19 cellular contexts compared by ENCODE assay signal in genomic region chr17:83175551-83176271, GRCh38.
DNase-seq lines count a peak whose midpoint lies in the region; ATAC-seq, FAIRE-seq and TF ChIP-seq lines count a peak whose summit lies in the region.
"Had no signal": no experiment of that assay in that cellular context is flagged by ENCODE, and none has a peak within 500 bp of the region (broad histone marks: within the 10 kb centered on the region; RNA-seq: fewer than 3 reads in every experiment).

No MANE protein-coding gene starts in this region.

- POLR2A ChIA-PET in CD4-positive, alpha-beta T cell (lab: Charles Lee), result no interaction called here

- peak; percentile 70 for FAIRE-seq in GM12891 (lab: Jason Lieb, UNC)

- H3K27me3 Mint-ChIP-seq in osteocyte (ENCODE audit: unreplicated experiment), result no peaks in the 10 kb centered on the region
- H3K27me3 Mint-ChIP-seq in CD4-positive, alpha-beta T cell, result peaks cover 4% of the 10 kb centered on the region
- H3K27me3 Mint-ChIP-seq: T-cell had no signal

- no peak overlapping the region for H3K27ac ChIP-seq in CD4-positive, alpha-beta T cell (ENCODE audit: low read depth, low read length)
- H3K27ac ChIP-seq: prostate gland had no signal

- peaks cover 10% of the 10 kb centered on the region for H3K36me3 Mint-ChIP-seq in osteocyte (ENCODE audit: unreplicated experiment)
- H3K36me3 Mint-ChIP-seq in CD4-positive, alpha-beta T cell (ENCODE audit: low read depth), result no peaks in the 10 kb centered on the region
- H3K36me3 Mint-ChIP-seq: naive thymus-derived CD8-positive, alpha-beta T cell; T-cell had no signal

- H3K4me1 Mint-ChIP-seq in osteocyte (ENCODE audit: unreplicated experiment), result peaks cover 41% of the 10 kb centered on the region
- no peaks in the 10 kb centered on the region for H3K4me1 Mint-ChIP-seq in CD4-positive, alpha-beta T cell (ENCODE audit: low read depth)
- H3K4me1 Mint-ChIP-seq: naive thymus-derived CD8-positive, alpha-beta T cell had no signal

- no peak for TF ChIP-seq POLR2A in GM12891 (IDR thresholded peaks at IDR 0.05; ENCODE audit: low read depth, low read length)

- no peak for TF ChIP-seq CTCF in osteocyte (IDR thresholded peaks at IDR 0.05)
- no peak for TF ChIP-seq CTCF in CD4-positive, alpha-beta T cell (IDR thresholded peaks at IDR 0.05)

- ATAC-seq in activated CD4-positive, CD25-positive, alpha-beta regulatory T cell treated with anti-CD3 and anti-CD28 coated beads, Interleukin-2, amount 50 U/mL, for 24 hours, result no peak
- ATAC-seq in CD4-positive, alpha-beta T cell (ENCODE audit: poor library complexity), result no peak
- ATAC-seq: GM23338; naive thymus-derived CD8-positive, alpha-beta T cell; T-cell had no signal

- peak; percentile 13 for DNase-seq in activated CD4-positive, CD25-positive, alpha-beta regulatory T cell treated with anti-CD3 and anti-CD28 coated beads, Interleukin-2, amount 50 U/mL, for 72 hours
- DNase-seq in GM12891 (ENCODE audit: insufficient read length, low spot score) (no peak), ecto neural progenitor cell (ENCODE audit: low spot score) (peak; percentile 43), osteocyte (ENCODE audit: extremely low spot score, unreplicated experiment) (peak; percentile 75), RPMI8226 (no peak), SHP77 treated with DMSO at 0.1 percent for 48 hours (lab: John Stamatoyannopoulos, UW) (no peak)
- DNase-seq in CD4-positive, alpha-beta T cell, result no peak
- DNase-seq: activated gamma-delta T cell; amniotic stem cell; C1 segment of cervical spinal cord; caudate nucleus; effector CD8-positive, alpha-beta T cell; mammary epithelial cell; NCI-H1417 treated with DMSO at 0.1 percent for 48 hours had no signal

- no peaks in the 10 kb centered on the region for H3K9me3 Mint-ChIP-seq in osteocyte (ENCODE audit: unreplicated experiment)
- no peaks in the 10 kb centered on the region for H3K9me3 Mint-ChIP-seq in CD4-positive, alpha-beta T cell
- H3K9me3 Mint-ChIP-seq: GM23338; naive thymus-derived CD8-positive, alpha-beta T cell; T-cell had no signal

- H3K27me3 ChIP-seq in CD4-positive, alpha-beta T cell (ENCODE audit: control insufficient read depth, insufficient read depth, low read length), result peaks cover 3% of the 10 kb centered on the region

- CTCF ChIA-PET in CD4-positive, alpha-beta T cell (lab: Charles Lee), result no interaction called here

- H3K4me3 Mint-ChIP-seq in osteocyte (ENCODE audit: unreplicated experiment), result no peak overlapping the region
- no peak overlapping the region for H3K4me3 Mint-ChIP-seq in CD4-positive, alpha-beta T cell
- H3K4me3 Mint-ChIP-seq: GM23338; naive thymus-derived CD8-positive, alpha-beta T cell; T-cell had no signal

- peak overlapping the region; percentile 16 for H3K27ac Mint-ChIP-seq in osteocyte (ENCODE audit: unreplicated experiment)
- H3K27ac Mint-ChIP-seq in CD4-positive, alpha-beta T cell, result no peak overlapping the region
- H3K27ac Mint-ChIP-seq: GM23338, T-cell had no signal

- intact Hi-C loops in CD4-positive, alpha-beta T cell (cut with DNase I, micrococcal nuclease), result no loop called here

- H3K9me3 ChIP-seq in CD4-positive, alpha-beta T cell (ENCODE audit: control insufficient read depth, low read length), result no peaks in the 10 kb centered on the region
- H3K9me3 ChIP-seq: prostate gland had no signal

TF ChIP-seq in GM12891, 5 proteins besides CTCF, POLR2A, EP300 and RAD21:
- TF ChIP-seq TAF1 (IDR thresholded peaks at IDR 0.05; ENCODE audit: low read depth, low read length), result no peak
- TF ChIP-seq POLR2AphosphoS5 (IDR thresholded peaks at IDR 0.05; ENCODE audit: low read depth, low read length), result no peak
- TF ChIP-seq POU2F2 (IDR thresholded peaks at IDR 0.05; ENCODE audit: low read depth, low read length), result no peak
- TF ChIP-seq SPI1 (IDR thresholded peaks at IDR 0.05; ENCODE audit: low read depth, low read length), result no peak
- TF ChIP-seq PAX5 (IDR thresholded peaks at IDR 0.05; ENCODE audit: insufficient read depth, low read length, severe bottlenecking), result no peak

Comparison
In these comparisons a context has a peak if more than half of its experiments do, and no peak if none do; other contexts are left out.
1. DNase-seq: peak in activated CD4-positive, CD25-positive, alpha-beta regulatory T cell treated with anti-CD3 and anti-CD28 coated beads, Interleukin-2, amount 50 U/mL, for 72 hours (single experiment), ecto neural progenitor cell (single experiment) and osteocyte (single experiment); none in GM12891 (single experiment), CD4-positive, alpha-beta T cell (0 of 10), RPMI8226 (single experiment) and SHP77 treated with DMSO at 0.1 percent for 48 hours (single experiment).